In the genomic region with DNA sequence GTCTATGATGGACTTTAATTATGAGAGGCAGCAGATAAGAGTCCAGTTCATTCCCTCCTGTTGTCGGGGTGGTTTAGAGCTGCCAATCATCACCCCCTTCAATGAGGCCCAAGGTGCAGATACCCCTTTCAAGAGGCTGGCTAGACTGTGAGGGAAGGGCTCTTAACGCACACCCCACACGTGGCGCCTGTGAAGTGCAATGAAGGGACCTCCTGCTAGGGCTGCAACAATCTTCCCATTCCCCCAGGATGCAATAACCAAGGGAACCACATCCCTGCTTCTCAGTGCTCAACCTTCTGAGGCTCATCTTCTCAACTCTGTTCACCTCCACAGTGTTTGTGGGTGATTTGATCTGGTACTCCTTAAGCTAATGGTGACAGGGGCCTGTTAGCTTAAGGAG, we compare ENCODE assay signal across 20 cellular contexts. TPM values are rescaled to one million over a fixed set of nuclear protein-coding genes. Genes with fewer than 3 reads are reported as not detected.
DNase-seq lines count a peak whose midpoint lies in the region; ATAC-seq, FAIRE-seq and TF ChIP-seq lines count a peak whose summit lies in the region.
"Had no signal": no experiment of that assay in that cellular context is flagged by ENCODE, and none has a peak within 500 bp of the region (broad histone marks: within the 10 kb centered on the region; RNA-seq: fewer than 3 reads in every experiment).

No MANE protein-coding gene starts in this region.

- no peak for ATAC-seq in HG02981 (IDR thresholded peaks at IDR 0.05; ENCODE audit: unreplicated experiment)
- ATAC-seq: CD8-positive, alpha-beta T cell had no signal

- H3K27me3 ChIP-seq in keratinocyte (ENCODE audit: control insufficient read depth, extremely low read depth, insufficient read depth, low read length) (no peaks in the 10 kb centered on the region), right atrium auricular region (no peaks in the 10 kb centered on the region)

- peak; percentile 29 for FAIRE-seq in keratinocyte (lab: Jason Lieb, UNC)
- FAIRE-seq: D721Med, G401.6, GM12891 had no signal

- no peak overlapping the region for H3K9ac ChIP-seq in keratinocyte (ENCODE audit: control insufficient read depth, extremely low read depth, insufficient read depth, low read length)
- H3K9ac ChIP-seq: GM23248 had no signal

- dilution Hi-C loops in keratinocyte (cut with MboI; ENCODE audit: extremely low pct_ligation_motif_present, low sequenced_read_pairs) = no loop called here

- H2AFZ ChIP-seq in keratinocyte (ENCODE audit: control insufficient read depth, low read length) = no peak overlapping the region
- H2AFZ ChIP-seq: GM23248 had no signal

- H3K4me1 ChIP-seq in keratinocyte (ENCODE audit: control insufficient read depth, extremely low read depth, insufficient read depth, low read length) (peaks cover 48% of the 10 kb centered on the region), right atrium auricular region (no peaks in the 10 kb centered on the region)

- peaks cover 4 to 7% of the 10 kb centered on the region in 2 experiments for H3K36me3 ChIP-seq in keratinocyte (ENCODE audit: control insufficient read depth in 2 of 2, extremely low read depth in 1 of 2, insufficient read depth in 2 of 2, low read length in 2 of 2)
- H3K36me3 ChIP-seq in right atrium auricular region = no peaks in the 10 kb centered on the region

- H3K79me2 ChIP-seq in keratinocyte (ENCODE audit: control insufficient read depth, insufficient read depth, low read length) = peaks cover 68% of the 10 kb centered on the region

- H3K4me3 ChIP-seq in keratinocyte (ENCODE audit: control insufficient read depth in 2 of 3, extremely low read depth in 1 of 3, insufficient read depth in 2 of 3, low read depth in 1 of 3, low read length in 3 of 3) = no peak overlapping the region
- H3K4me3 ChIP-seq in right atrium auricular region = no peak overlapping the region
- H3K4me3 ChIP-seq: GM23248 had no signal

- H3K27ac ChIP-seq in keratinocyte (ENCODE audit: control insufficient read depth, insufficient read depth, low read length) (no peak overlapping the region), right atrium auricular region (no peak overlapping the region)
- H3K27ac ChIP-seq: 22Rv1, GM23248, HL-60 had no signal

- TF ChIP-seq CTCF in keratinocyte (optimal IDR thresholded peaks at IDR 0.05 in 1 of 3, IDR thresholded peaks at IDR 0.05 in 1 of 3, conservative IDR thresholded peaks at IDR 0.05 in 1 of 3; ENCODE audit: extremely low read depth in 1 of 3, insufficient read depth in 2 of 3, low read length in 3 of 3) = no peak
- no peak for TF ChIP-seq CTCF in right atrium auricular region (IDR thresholded peaks at IDR 0.05)

- peak; percentile 31 to 70 (median 54) for DNase-seq in NCI-H1417 (lab: John Stamatoyannopoulos, UW)
- DNase-seq in NCI-H1417 treated with DMSO at 0.1 percent for 48 hours (lab: John Stamatoyannopoulos, UW) = no peak
- DNase-seq in SK-N-DZ (ENCODE audit: low spot score) = peak; percentile 55
- no peak for DNase-seq in keratinocyte (ENCODE audit: low read depth, low spot score)
- DNase-seq in right atrium auricular region (ENCODE audit: low spot score) = no peak
- DNase-seq in OCI-M1 (lab: John Stamatoyannopoulos, UW) = no peak
- no peak for DNase-seq in hippocampal formation (lab: John Stamatoyannopoulos, UW)
- DNase-seq: CD8-positive, alpha-beta T cell; COR-L47; DMS153; DMS79 treated with DMSO at 0.1 percent for 48 hours; EL; GM23248; H7 had no signal

- no peak overlapping the region for H3K4me2 ChIP-seq in keratinocyte (ENCODE audit: control insufficient read depth, extremely low read depth, insufficient read depth, low read depth, low read length)

- no peaks in the 10 kb centered on the region for H4K20me1 ChIP-seq in keratinocyte (ENCODE audit: control insufficient read depth, extremely low read depth, insufficient read depth, low read length)

- no peaks in the 10 kb centered on the region for H3K9me3 ChIP-seq in keratinocyte (ENCODE audit: control insufficient read depth, low read depth, low read length)
- no peaks in the 10 kb centered on the region for H3K9me3 ChIP-seq in right atrium auricular region

- H3K9me1 ChIP-seq in keratinocyte (ENCODE audit: control insufficient read depth, extremely low read depth, insufficient read depth, low read length) = no peaks in the 10 kb centered on the region

RNA-seq across cellular contexts. Expression of a gene that starts 19.0 kb away (rescaled TPM):
- 7.3 and 15.4 TPM in 2 replicates for polyA plus RNA-seq in SK-N-DZ (2014; cell fraction: cytosol; rRNA removed)
- polyA plus RNA-seq in SK-N-DZ (2014; cell fraction: nucleus; rRNA removed) = 16.4 and 17.1 TPM in 2 replicates
- 3.5 to 11.3 TPM (median 5.4 TPM) in 3 replicates for polyA plus RNA-seq in keratinocyte
- 5.2 TPM for polyA plus RNA-seq in keratinocyte (2011; ENCODE audit: low read depth)
- polyA plus RNA-seq in keratinocyte (2011; cell fraction: cytosol; rRNA removed) = 1.9 and 3.5 TPM in 2 replicates
- polyA plus RNA-seq in keratinocyte (2011; cell fraction: nucleus; rRNA removed) = 25.7 and 30.6 TPM in 2 replicates
- 3.7 and 13.5 TPM in 2 replicates for polyA plus RNA-seq in keratinocyte (2012; ENCODE audit: low replicate concordance)
- 20.5 to 79.6 TPM (median 25.8 TPM) in 3 replicates for polyA minus RNA-seq in keratinocyte
- polyA minus RNA-seq in keratinocyte (2011; cell fraction: cytosol; rRNA and poly(A)+ RNA removed) = 15.0 TPM
- polyA minus RNA-seq in keratinocyte (2011; cell fraction: nucleus; rRNA and poly(A)+ RNA removed) = 104 and 127 TPM in 2 replicates
- total RNA-seq in right atrium auricular region = under 1 TPM; 0.30 to 0.98 TPM
- total RNA-seq: CD8-positive, alpha-beta T cell had no signal

Comparison
In these comparisons a context has a peak if more than half of its experiments do, and no peak if none do; other contexts are left out.
1. DNase-seq: peak in NCI-H1417 (3 of 3) and SK-N-DZ (single experiment); none in NCI-H1417 treated with DMSO at 0.1 percent for 48 hours (single experiment), keratinocyte (single experiment), right atrium auricular region (single experiment), OCI-M1 (single experiment) and hippocampal formation (0 of 2).